Comparison of ENCODE assay signal across 17 cellular contexts in genomic region chr16:31110106-31111034, GRCh38. TPM values are rescaled to one million over a fixed set of nuclear protein-coding genes. Genes with fewer than 3 reads are reported as not detected.
DNase-seq lines count a peak whose midpoint lies in the region; ATAC-seq and TF ChIP-seq lines count a peak whose summit lies in the region.
"Had no signal": no experiment of that assay in that cellular context is flagged by ENCODE, and none has a peak within 500 bp of the region (broad histone marks: within the 10 kb centered on the region; RNA-seq: fewer than 3 reads in every experiment).

No MANE protein-coding gene starts in this region.

- peaks cover 38% of the 10 kb centered on the region for H3K4me1 Mint-ChIP-seq in activated T-cell treated with anti-CD3 and anti-CD28 coated beads, Interleukin-2, amount 50 U/mL, for 24 hours (ENCODE audit: low read depth)
- H3K4me1 Mint-ChIP-seq in T-cell = peaks cover 14 to 21% (median 17%) of the 10 kb centered on the region in 3 donors

- H3K36me3 Mint-ChIP-seq in activated T-cell treated with anti-CD3 and anti-CD28 coated beads, Interleukin-2, amount 50 U/mL, for 24 hours (ENCODE audit: low read depth) = peaks cover 39% of the 10 kb centered on the region
- H3K36me3 Mint-ChIP-seq in T-cell = peaks cover 20% of the 10 kb centered on the region

- no peak overlapping the region for H3K4me3 ChIP-seq in gastrocnemius medialis
- H3K4me3 ChIP-seq: tibial nerve had no signal

- no peak for TF ChIP-seq CTCF in gastrocnemius medialis (IDR thresholded peaks at IDR 0.05 in 4 of 5, conservative IDR thresholded peaks at IDR 0.05 in 1 of 5)

- peak overlapping the region; percentile 63 for H3K27ac Mint-ChIP-seq in activated T-cell treated with anti-CD3 and anti-CD28 coated beads, Interleukin-2, amount 50 U/mL, for 24 hours
- H3K27ac Mint-ChIP-seq in T-cell = peak overlapping the region in 1 of 2 donors; percentile 53

- no peak for TF ChIP-seq POLR2A in gastrocnemius medialis (IDR thresholded peaks at IDR 0.05)

- in situ Hi-C loops in gastrocnemius medialis (cut with MboI; ENCODE audit: low sequenced_read_pairs in 4 of 4) = no loop called here

- H3K4me3 Mint-ChIP-seq in activated T-cell treated with anti-CD3 and anti-CD28 coated beads, Interleukin-2, amount 50 U/mL, for 24 hours = peak overlapping the region; percentile 76
- peak overlapping the region; percentile 45 to 80 (median 72) for H3K4me3 Mint-ChIP-seq in T-cell

- no peak for ATAC-seq in T-cell (replicated peaks in 1 of 4)
- peak; percentile 18 for ATAC-seq in left lobe of liver
- ATAC-seq in gastrocnemius medialis = no peak
- no peak for ATAC-seq in HG02610 (IDR thresholded peaks at IDR 0.05; ENCODE audit: unreplicated experiment)
- ATAC-seq: heart right ventricle had no signal

- peaks cover 42 to 50% of the 10 kb centered on the region in 2 donors for H3K4me1 ChIP-seq in gastrocnemius medialis

- H3K9me3 ChIP-seq in gastrocnemius medialis = no peaks in the 10 kb centered on the region
- H3K9me3 ChIP-seq: heart right ventricle, tibial nerve had no signal

- no peaks in the 10 kb centered on the region for H3K27me3 Mint-ChIP-seq in activated T-cell treated with anti-CD3 and anti-CD28 coated beads, Interleukin-2, amount 50 U/mL, for 24 hours
- H3K27me3 Mint-ChIP-seq in T-cell = no peaks in the 10 kb centered on the region

- peaks cover 0 to 31% of the 10 kb centered on the region in 2 donors for H3K36me3 ChIP-seq in gastrocnemius medialis

- no peak for DNase-seq in activated T-cell treated with anti-CD3 and anti-CD28 coated beads, Interleukin-2, amount 50 U/mL, for 24 hours
- no peak for DNase-seq in activated T-cell treated with anti-CD3 and anti-CD28 coated beads, Interleukin-2, amount 50 U/mL, for 48 hours
- DNase-seq in T-cell = no peak
- peak; percentile 62 for DNase-seq in left lobe of liver (ENCODE audit: low spot score)
- peak in 1 of 2 donors; percentile 40 for DNase-seq in gastrocnemius medialis
- no peak for DNase-seq in cerebellar cortex (ENCODE audit: low spot score)
- DNase-seq in hippocampal formation (lab: John Stamatoyannopoulos, UW) = no peak
- DNase-seq: ACHN; activated gamma-delta T cell; central memory CD4-positive, alpha-beta T cell; heart right ventricle; NCI-H226; stimulated activated CD4-positive, alpha-beta T cell treated with anti-CD3 and anti-CD28 coated beads, Interleukin-12 subunit alpha, Interleukin-12 subunit beta, amount 100 ng/mL, for 4 hours had no signal

- POLR2A ChIA-PET in T-cell (lab: Charles Lee) = no interaction called here

- CTCF ChIA-PET in T-cell (lab: Charles Lee) = no interaction called here

- peak overlapping the region; percentile 85 to 100 (median 97) for H3K27ac ChIP-seq in gastrocnemius medialis
- H3K27ac ChIP-seq: epithelial cell of prostate had no signal

- intact Hi-C loops in gastrocnemius medialis (cut with DNase I; ENCODE audit: low total_unique reads) = no loop called here

- H3K27me3 ChIP-seq in gastrocnemius medialis = no peaks in the 10 kb centered on the region
- H3K27me3 ChIP-seq: heart right ventricle, tibial nerve had no signal

- no peaks in the 10 kb centered on the region for H3K9me3 Mint-ChIP-seq in activated T-cell treated with anti-CD3 and anti-CD28 coated beads, Interleukin-2, amount 50 U/mL, for 24 hours
- no peaks in the 10 kb centered on the region for H3K9me3 Mint-ChIP-seq in T-cell

RNA-seq across cellular contexts. Expression of gene BCKDK, which starts 2.2 kb away (rescaled TPM):
- 10 to 100 TPM in 3 of 5 donors, 1 to 10 TPM in 2; 7.6 to 21.3 (median 19.3) TPM for total RNA-seq in T-cell
- total RNA-seq in left lobe of liver = 42.7 TPM
- total RNA-seq in gastrocnemius medialis = 10 to 100 TPM; 24.7 to 68.9 (median 50.9) TPM

RNA-seq across cellular contexts. Expression of gene KAT8, which starts 7.1 kb away (rescaled TPM):
- total RNA-seq in T-cell = 100 to 1,000 TPM in 3 of 5 donors, 10 to 100 TPM in 2; 92.3 to 122 (median 102) TPM
- total RNA-seq in left lobe of liver = 27.0 TPM
- 100 to 1,000 TPM in 1 of 4 donors, 10 to 100 TPM in 3; 44.3 to 102 (median 54.3) TPM for total RNA-seq in gastrocnemius medialis

RNA-seq across cellular contexts. Expression of gene VKORC1, which starts 15.8 kb away (rescaled TPM):
- total RNA-seq in T-cell = 10 to 100 TPM; 31.8 to 66.4 (median 56.9) TPM
- total RNA-seq in left lobe of liver = 101 TPM
- total RNA-seq in gastrocnemius medialis = 10 to 100 TPM; 20.1 to 35.9 (median 32.9) TPM

RNA-seq across cellular contexts. Expression of gene PRSS53, which starts 21.6 kb away (rescaled TPM):
- total RNA-seq in T-cell (10 to 100 TPM in 3 of 5 donors, 1 to 10 TPM in 2; 4.5 to 15.3 (median 13.1) TPM), left lobe of liver (4.4 TPM), gastrocnemius medialis (under 1 TPM; 0.07 to 0.75 (median 0.21) TPM)

RNA-seq across cellular contexts. Expression of gene PRSS8, which starts 25.2 kb away (rescaled TPM):
- total RNA-seq in T-cell (1 to 10 TPM in 1 of 5 donors, under 1 TPM in 2, not detected in 2; 0.43 to 1.1 (median 0.55) TPM), left lobe of liver (14.5 TPM), gastrocnemius medialis (1 to 10 TPM in 1 of 4 donors, under 1 TPM in 1, not detected in 2; 0.24 to 1.2 TPM)
- total RNA-seq: HT1080 had no signal
